ENCODE assay signal across 32 cellular contexts in the genomic region with DNA sequence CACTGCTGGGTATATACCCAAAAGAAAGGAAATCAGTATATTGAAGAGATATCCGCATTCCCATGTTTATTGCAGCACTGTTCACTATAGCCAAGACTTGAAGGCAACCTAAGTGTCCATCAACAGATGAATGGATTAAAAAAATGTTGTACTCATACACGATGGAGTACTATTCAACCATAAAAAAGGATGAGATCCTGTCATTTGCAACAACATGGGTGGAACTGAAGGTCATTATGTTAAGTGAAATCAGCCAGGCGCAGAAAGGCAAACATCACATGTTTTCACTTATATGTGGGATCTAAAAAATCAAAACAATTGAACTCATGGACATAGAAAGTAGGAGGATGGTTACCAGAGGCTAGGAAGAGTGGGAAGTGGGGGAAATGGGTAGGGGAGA.
"Had no signal": no experiment of that assay in that cellular context is flagged by ENCODE, and none has a peak within 500 bp of the region (broad histone marks: within the 10 kb centered on the region; RNA-seq: fewer than 3 reads in every experiment).

No MANE protein-coding gene starts in this region.

- DNase-seq: activated CD4-positive, alpha-beta memory T cell treated with anti-CD3 and anti-CD28 coated beads, Interleukin-2, amount 10 ng/mL, durations not matched to agents 7 days and 5 days; activated CD4-positive, alpha-beta T cell treated with anti-CD3 and anti-CD28 coated beads for 1 hour; activated CD4-positive, alpha-beta T cell treated with anti-CD3 and anti-CD28 coated beads for 36 hours; activated CD4-positive, alpha-beta T cell treated with anti-CD3 and anti-CD28 coated beads for 48 hours; activated CD4-positive, alpha-beta T cell treated with anti-CD3 and anti-CD28 coated beads, Interleukin-2, amount 10 ng/mL, durations not matched to agents 7 days and 5 days; activated CD4-positive, alpha-beta T cell treated with anti-CD3 and anti-CD28 coated beads, Interleukin-2, amount 50 U/mL, for 48 hours; activated CD4-positive, CD25-positive, alpha-beta regulatory T cell; activated CD8-positive, alpha-beta memory T cell treated with anti-CD3 and anti-CD28 coated beads for 24 hours; activated CD8-positive, alpha-beta memory T cell treated with anti-CD3 and anti-CD28 coated beads, Interleukin-2, amount 10 ng/mL, durations not matched to agents 7 days and 5 days; activated CD8-positive, alpha-beta memory T cell treated with anti-CD3 and anti-CD28 coated beads, Interleukin-2, amount 50 U/mL, for 48 hours; activated CD8-positive, alpha-beta T cell treated with anti-CD3 and anti-CD28 coated beads, Interleukin-2, amount 10 ng/mL, durations not matched to agents 7 days and 5 days; activated effector memory CD4-positive, alpha-beta T cell treated with Interleukin-2 at 50 U/mL for 16 hours; activated gamma-delta T cell; activated naive CD4-positive, alpha-beta T cell treated with anti-CD3 and anti-CD28 coated beads, Interleukin-2, amount 10 ng/mL, durations not matched to agents 7 days and 5 days; activated naive CD4-positive, alpha-beta T cell treated with Interleukin-2 at 50 U/mL for 16 hours; activated naive CD8-positive, alpha-beta T cell treated with anti-CD3 and anti-CD28 coated beads, Interleukin-2, amount 10 ng/mL, durations not matched to agents 7 days and 5 days; activated naive CD8-positive, alpha-beta T cell treated with anti-CD3 and anti-CD28 coated beads, Interleukin-2, amount 50 U/mL, for 24 hours; activated T-cell treated with anti-CD3 and anti-CD28 coated beads, Interleukin-2, amount 50 U/mL, for 24 hours; activated T-cell treated with anti-CD3 and anti-CD28 coated beads, Interleukin-2, amount 50 U/mL, for 48 hours; amygdala; anterior cingulate cortex; caudate nucleus; cerebellar nuclear complex; colonic mucosa; T-helper 2 cell; T-helper 9 cell; WERI-Rb-1 had no signal

- ATAC-seq: activated CD4-positive, alpha-beta T cell treated with anti-CD3 and anti-CD28 coated beads for 36 hours; activated CD4-positive, CD25-positive, alpha-beta regulatory T cell treated with anti-CD3 and anti-CD28 coated beads, Interleukin-2, amount 50 U/mL, for 24 hours; activated CD8-positive, alpha-beta memory T cell treated with anti-CD3 and anti-CD28 coated beads, Interleukin-2, amount 10 ng/mL, durations not matched to agents 7 days and 5 days; activated CD8-positive, alpha-beta T cell treated with anti-CD3 and anti-CD28 coated beads, Interleukin-2, amount 10 ng/mL, durations not matched to agents 7 days and 5 days; activated naive CD8-positive, alpha-beta T cell treated with anti-CD3 and anti-CD28 coated beads, Interleukin-2, amount 50 U/mL, for 24 hours; WTC11 had no signal

- H3K36me3 ChIP-seq: ascending aorta, cardiac muscle cell, colonic mucosa, WERI-Rb-1 had no signal

- H3K9me3 ChIP-seq: ascending aorta, colonic mucosa had no signal

- H3K4me1 ChIP-seq: ascending aorta, colonic mucosa had no signal

- H3K27ac ChIP-seq: ascending aorta, cardiac muscle cell, colonic mucosa, WERI-Rb-1 had no signal

- FAIRE-seq: bronchial epithelial cell had no signal

- H3K4me3 ChIP-seq: ascending aorta, cardiac muscle cell, colonic mucosa had no signal
